8 cellular contexts compared by ENCODE assay signal in genomic region chr16:11586856-11587642, GRCh38. TPM values are rescaled to one million over a fixed set of nuclear protein-coding genes. Genes with fewer than 3 reads are reported as not detected.
DNase-seq lines count a peak whose midpoint lies in the region; ATAC-seq, FAIRE-seq and TF ChIP-seq lines count a peak whose summit lies in the region.

Gene LITAF (minus strand): TSS chr16:11586919. CDS start chr16:11556730, 30,189 bp downstream.

- intact Hi-C loops in pancreas (cut with DNase I) (no loop called here), vagina (cut with DNase I) (loop anchor here (5.0 kb wide), 1 partner anchor 55 kb away; no protein-coding TSS in a partner anchor)

- H3K36me3 Mint-ChIP-seq in activated naive CD4-positive, alpha-beta T cell treated with anti-CD3 and anti-CD28 coated beads, Interleukin-2, amount 50 U/mL, for 24 hours = peaks cover 2% of the 10 kb centered on the region
- H3K36me3 Mint-ChIP-seq in glutamatergic neuron (ENCODE audit: unreplicated experiment) = peaks cover 9% of the 10 kb centered on the region

- H3K36me3 ChIP-seq in pancreas = no peaks in the 10 kb centered on the region
- H3K36me3 ChIP-seq in vagina = no peaks in the 10 kb centered on the region

- 4 to 8% methylated on average over 30 to 74 of the region's 74 CpGs for WGBS in pancreas, 2 donors

- H3K4me1 Mint-ChIP-seq in activated naive CD4-positive, alpha-beta T cell treated with anti-CD3 and anti-CD28 coated beads, Interleukin-2, amount 50 U/mL, for 24 hours = peaks cover 35% of the 10 kb centered on the region
- peaks cover 17% of the 10 kb centered on the region for H3K4me1 Mint-ChIP-seq in glutamatergic neuron (ENCODE audit: low read depth, unreplicated experiment)

- ATAC-seq in GM18498 (IDR thresholded peaks at IDR 0.05; ENCODE audit: unreplicated experiment) (peak; percentile 64), HG03045 (IDR thresholded peaks at IDR 0.05; ENCODE audit: unreplicated experiment) (peak; percentile 49), pancreas (peak; percentile 81 to 89 (median 88))

- H3K4me3 Mint-ChIP-seq in activated naive CD4-positive, alpha-beta T cell treated with anti-CD3 and anti-CD28 coated beads, Interleukin-2, amount 50 U/mL, for 24 hours = peak within 1 kb of the TSS; percentile 99
- peak within 1 kb of the TSS; percentile 87 for H3K4me3 Mint-ChIP-seq in glutamatergic neuron (ENCODE audit: unreplicated experiment)

- H3K4me3 ChIP-seq in pancreas = peak within 1 kb of the TSS; percentile 55 to 79 (median 73)
- peak within 1 kb of the TSS; percentile 92 to 93 for H3K4me3 ChIP-seq in vagina

- TF ChIP-seq POLR2A in vagina (IDR thresholded peaks at IDR 0.05) = peak in 1 of 2 donors; percentile 91

- H3K27me3 Mint-ChIP-seq in activated naive CD4-positive, alpha-beta T cell treated with anti-CD3 and anti-CD28 coated beads, Interleukin-2, amount 50 U/mL, for 24 hours = no peaks in the 10 kb centered on the region
- H3K27me3 Mint-ChIP-seq in glutamatergic neuron (ENCODE audit: unreplicated experiment) = peaks cover 11% of the 10 kb centered on the region

- TF ChIP-seq CTCF in glutamatergic neuron (IDR thresholded peaks at IDR 0.05; ENCODE audit: partially characterized antibody, unreplicated experiment) (no peak), pancreas (IDR thresholded peaks at IDR 0.05) (no peak), vagina (IDR thresholded peaks at IDR 0.05) (no peak)

- H3K9me3 Mint-ChIP-seq in activated naive CD4-positive, alpha-beta T cell treated with anti-CD3 and anti-CD28 coated beads, Interleukin-2, amount 50 U/mL, for 24 hours = no peaks in the 10 kb centered on the region
- H3K9me3 Mint-ChIP-seq in glutamatergic neuron (ENCODE audit: unreplicated experiment) = peaks cover 7% of the 10 kb centered on the region

- no peak for FAIRE-seq in pancreas (lab: Jason Lieb, UNC)

- H3K27ac ChIP-seq in pancreas (peak within 1 kb of the TSS; percentile 76 to 94 (median 91)), vagina (peak within 1 kb of the TSS; percentile 99)

- peak within 1 kb of the TSS; percentile 99 for H3K27ac Mint-ChIP-seq in activated naive CD4-positive, alpha-beta T cell treated with anti-CD3 and anti-CD28 coated beads, Interleukin-2, amount 50 U/mL, for 24 hours
- peak within 1 kb of the TSS; percentile 59 for H3K27ac Mint-ChIP-seq in glutamatergic neuron (ENCODE audit: unreplicated experiment)

- DNase-seq in 8988T = peak; percentile 65
- peak; percentile 80 for DNase-seq in RPMI8226
- peak; percentile 53 for DNase-seq in glutamatergic neuron
- DNase-seq in pancreas = peak; percentile 60 to 89 (median 70)
- DNase-seq in vagina (ENCODE audit: extremely low spot score in 2 of 2) = no peak

- H3K27me3 ChIP-seq in pancreas (no peaks in the 10 kb centered on the region), vagina (no peaks in the 10 kb centered on the region)

- H3K4me1 ChIP-seq in pancreas (peaks cover 0 to 7% (median 2%) of the 10 kb centered on the region in 3 donors), vagina (peaks cover 36% of the 10 kb centered on the region)

- H3K9me3 ChIP-seq in pancreas (no peaks in the 10 kb centered on the region), vagina (no peaks in the 10 kb centered on the region)

RNA-seq across cellular contexts. Expression of gene LITAF, which starts in this region (rescaled TPM):
- total RNA-seq in glutamatergic neuron (ENCODE audit: unreplicated experiment) = 29.2 TPM
- 10 to 100 TPM; 26.9 to 85.3 (median 32.3) TPM for total RNA-seq in pancreas
- polyA plus RNA-seq in pancreas = 10 to 100 TPM; 17.6 to 37.3 TPM
- total RNA-seq in vagina = 111 TPM

Comparison
In these comparisons a context has a peak if more than half of its experiments do, and no peak if none do; other contexts are left out.
1. DNase-seq: peak in 8988T (single experiment), RPMI8226 (single experiment), glutamatergic neuron (single experiment) and pancreas (6 of 6); none in vagina (0 of 2).
2. Peak in every context shown above with its lines, with median percentiles within 50 percentile points of each other: ATAC-seq.